Comparison of ENCODE assay signal across 24 cellular contexts in the genomic region with DNA sequence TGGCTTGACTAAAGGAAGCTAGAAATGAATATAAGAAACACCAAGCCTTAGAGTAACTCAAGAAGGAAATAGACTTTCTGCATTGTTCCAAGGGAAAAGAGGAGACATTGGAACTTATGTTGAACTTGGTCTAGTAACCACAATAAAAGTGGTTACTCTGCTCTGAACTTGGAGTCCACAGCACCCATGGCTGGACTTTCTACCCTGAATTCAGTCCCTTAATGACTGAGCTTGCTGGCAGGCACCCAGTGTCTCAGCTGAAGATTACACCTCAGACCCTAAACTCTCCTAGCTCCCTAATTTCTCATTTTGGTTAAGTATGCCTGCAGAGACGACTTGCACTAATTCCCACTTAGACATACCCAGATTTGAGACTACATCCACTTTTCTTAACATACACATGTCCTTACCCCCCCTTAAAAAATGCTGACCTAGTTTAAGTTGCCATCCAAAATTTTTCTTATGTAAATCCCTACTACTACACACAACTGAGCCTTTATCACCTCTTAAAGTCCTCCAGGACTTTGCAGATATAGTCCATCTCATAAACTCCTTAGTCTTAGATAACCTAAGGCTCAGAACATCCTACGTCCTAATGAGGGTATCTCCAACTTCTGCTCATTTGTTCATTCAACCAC.
"Had no signal": no experiment of that assay in that cellular context is flagged by ENCODE, and none has a peak within 500 bp of the region (broad histone marks: within the 10 kb centered on the region; RNA-seq: fewer than 3 reads in every experiment).

No MANE protein-coding gene starts in this region.

- H3K4me3 ChIP-seq: adrenal gland, SJSA1 had no signal

- ATAC-seq: activated CD8-positive, alpha-beta T cell treated with anti-CD3 and anti-CD28 coated beads, Interleukin-2, amount 10 ng/mL, durations not matched to agents 7 days and 5 days; WTC11 had no signal

- H3K27ac ChIP-seq: adrenal gland, RWPE1, SJSA1 had no signal

- H3K4me1 ChIP-seq: adrenal gland, SJSA1 had no signal

- H3K36me3 ChIP-seq: adrenal gland, SJSA1 had no signal

- H3K9me3 ChIP-seq: adrenal gland, SJSA1 had no signal

- DNase-seq: activated CD4-positive, alpha-beta T cell treated with anti-CD3 and anti-CD28 coated beads for 48 hours; activated CD4-positive, alpha-beta T cell treated with anti-CD3 and anti-CD28 coated beads, Interleukin-2, amount 50 U/mL, for 4 hours; activated CD4-positive, CD25-positive, alpha-beta regulatory T cell treated with anti-CD3 and anti-CD28 coated beads, Interleukin-2, amount 50 U/mL, for 72 hours; activated CD8-positive, alpha-beta memory T cell treated with anti-CD3 and anti-CD28 coated beads, Interleukin-2, amount 50 U/mL, for 48 hours; activated CD8-positive, alpha-beta T cell treated with anti-CD3 and anti-CD28 coated beads, Interleukin-2, amount 10 ng/mL, durations not matched to agents 7 days and 5 days; activated naive CD4-positive, alpha-beta T cell treated with anti-CD3 and anti-CD28 coated beads, Interleukin-2, amount 50 U/mL, for 16 hours; activated naive CD8-positive, alpha-beta T cell treated with anti-CD3 and anti-CD28 coated beads, Interleukin-2, amount 10 ng/mL, durations not matched to agents 7 days and 5 days; activated T-cell treated with anti-CD3 and anti-CD28 coated beads, Interleukin-2, amount 50 U/mL, for 1 hour; adrenal gland; anterior cingulate cortex; cerebellar nuclear complex; Karpas-422; MM.1S; NCI-H146; NCI-H1930; NCI-H2171; NCI-H2227 treated with DMSO at 0.1 percent for 48 hours; NCI-H526; NCI-H774; Right ventricle myocardium superior; T-helper 9 cell had no signal

- H3K27me3 ChIP-seq: adrenal gland, SJSA1 had no signal
